ENCODE assay signal across 8 cellular contexts in the genomic region with DNA sequence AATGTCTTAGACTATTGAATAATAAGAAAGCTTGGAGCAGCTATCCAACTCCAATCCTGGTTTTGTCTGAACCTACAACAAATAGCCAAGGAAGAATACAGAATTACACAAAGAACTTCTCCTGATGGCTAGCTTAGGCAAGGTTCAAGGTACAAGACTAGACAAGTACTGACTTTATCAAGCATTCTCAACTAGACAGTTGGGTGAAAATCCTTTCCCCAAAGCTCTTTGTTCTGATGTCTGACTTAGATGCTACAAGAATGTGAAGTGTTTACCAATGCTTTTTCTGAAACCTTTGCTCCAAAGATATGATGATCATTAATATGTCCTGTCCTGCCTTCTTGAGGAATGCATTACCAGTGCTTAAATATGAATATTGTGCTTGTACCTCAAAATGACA.
"Had no signal": no experiment of that assay in that cellular context is flagged by ENCODE, and none has a peak within 500 bp of the region (broad histone marks: within the 10 kb centered on the region; RNA-seq: fewer than 3 reads in every experiment).

No MANE protein-coding gene starts in this region.

- DNase-seq: H9, HCEC 1CT had no signal

- H3K4me3 Mint-ChIP-seq: GM23338, H9, IgD-negative memory B cell had no signal

- H2AFZ ChIP-seq: GM23338 had no signal

- H3K4me3 ChIP-seq: GM23338 had no signal

- H3K27ac ChIP-seq: HL-60 had no signal

- FAIRE-seq: H1, H54, HepG2 had no signal

- H3K4me1 Mint-ChIP-seq: IgD-negative memory B cell had no signal

- H3K4me2 ChIP-seq: GM23338 had no signal

- H3K27ac Mint-ChIP-seq: GM23338, H9, IgD-negative memory B cell had no signal

- H3K36me3 Mint-ChIP-seq: IgD-negative memory B cell had no signal
